10 cellular contexts compared by ENCODE assay signal in the genomic region with DNA sequence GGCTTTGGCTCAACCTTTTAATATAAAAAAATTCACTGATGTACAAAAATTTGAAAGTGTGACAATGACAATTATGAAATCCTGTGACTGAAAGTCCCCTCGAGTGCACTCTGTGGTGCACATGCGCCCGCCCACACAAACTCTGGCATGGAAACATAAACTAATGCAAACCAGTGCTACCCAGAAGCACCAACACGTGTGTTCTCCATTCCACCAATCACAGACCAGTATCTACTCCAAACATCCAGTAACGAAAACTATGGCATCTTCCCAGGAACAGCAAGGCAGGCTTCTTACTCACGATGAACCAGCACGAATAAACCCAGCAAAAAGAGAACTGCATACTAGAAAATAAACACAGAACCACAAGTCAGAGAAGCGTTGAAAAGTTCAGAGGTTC. TPM values are rescaled to one million over a fixed set of nuclear protein-coding genes. Genes with fewer than 3 reads are reported as not detected.
DNase-seq lines count a peak whose midpoint lies in the region; ATAC-seq and TF ChIP-seq lines count a peak whose summit lies in the region.
"Had no signal": no experiment of that assay in that cellular context is flagged by ENCODE, and none has a peak within 500 bp of the region (broad histone marks: within the 10 kb centered on the region; RNA-seq: fewer than 3 reads in every experiment).

No MANE protein-coding gene starts in this region.

- H3K27me3 ChIP-seq in A673 (replicated peaks; ENCODE audit: insufficient read depth, low read depth, low read length, poor library complexity): no peaks in the 10 kb centered on the region
- H3K27me3 ChIP-seq in Caco-2 (replicated peaks; ENCODE audit: control insufficient read depth, insufficient read depth, low read length): no peaks in the 10 kb centered on the region
- no peaks in the 10 kb centered on the region for H3K27me3 ChIP-seq in SK-N-SH (ENCODE audit: insufficient read depth)

- no peak overlapping the region for H2AFZ ChIP-seq in SK-N-SH (ENCODE audit: low read depth)

- H3K79me2 ChIP-seq in SK-N-SH (ENCODE audit: insufficient read depth): peaks cover 9% of the 10 kb centered on the region

- H3K36me3 ChIP-seq in A673 (ENCODE audit: insufficient read depth, low read length, poor library complexity, severe bottlenecking) (peaks cover 4% of the 10 kb centered on the region), Caco-2 (ENCODE audit: control insufficient read depth, insufficient read depth, low read length) (no peaks in the 10 kb centered on the region; the same call in 1 of the 2 replicates), SK-N-SH (replicated peaks in 1 of 2; ENCODE audit: control insufficient read depth in 1 of 2, insufficient read depth in 2 of 2, low read length in 1 of 2) (peaks cover 45 to 53% of the 10 kb centered on the region in 2 experiments)

- H4K20me1 ChIP-seq in SK-N-SH (ENCODE audit: insufficient read depth): no peaks in the 10 kb centered on the region

- 87% methylated on average over 8 of the region's 8 CpGs for WGBS in SK-N-SH (ENCODE audit: low lambda C conversion rate)

- no peak overlapping the region for H3K4me2 ChIP-seq in SK-N-SH

- no peak for TF ChIP-seq CTCF in A673 (conservative IDR thresholded peaks at IDR 0.05; ENCODE audit: low read depth, low read length)
- no peak for TF ChIP-seq CTCF in Caco-2 (IDR thresholded peaks at IDR 0.05; ENCODE audit: insufficient read depth in 1 of 2, low read depth in 1 of 2, low read length in 1 of 2, severe bottlenecking in 1 of 2, unreplicated experiment in 1 of 2)
- no peak for TF ChIP-seq CTCF in SK-N-SH (IDR thresholded peaks at IDR 0.05)

- no peaks in the 10 kb centered on the region for H3K27me3 Mint-ChIP-seq in Caco-2 (ENCODE audit: insufficient read depth, unreplicated experiment)
- no peaks in the 10 kb centered on the region for H3K27me3 Mint-ChIP-seq in stimulated activated memory B cell treated with anti-CD40 and anti-IgM and Interleukin-4, amounts not matched to agents 10 μg/mL and 1 μg/mL and 100 μg/mL, for 72 hours

- no peak for TF ChIP-seq RAD21 in SK-N-SH (IDR thresholded peaks at IDR 0.05; ENCODE audit: low read length)

- H3K9me3 ChIP-seq in A673 (ENCODE audit: low read depth, low read length, poor library complexity, severe bottlenecking) (no peaks in the 10 kb centered on the region), Caco-2 (no peaks in the 10 kb centered on the region), SK-N-SH (no peaks in the 10 kb centered on the region)

- H3K27ac Mint-ChIP-seq in Caco-2 (ENCODE audit: unreplicated experiment): no peak overlapping the region
- H3K27ac Mint-ChIP-seq in stimulated activated memory B cell treated with anti-CD40 and anti-IgM and Interleukin-4, amounts not matched to agents 10 μg/mL and 1 μg/mL and 100 μg/mL, for 72 hours: no peak overlapping the region

- H3K4me1 Mint-ChIP-seq in Caco-2 (ENCODE audit: low read depth, unreplicated experiment): peaks cover 6% of the 10 kb centered on the region
- peaks cover 13% of the 10 kb centered on the region for H3K4me1 Mint-ChIP-seq in stimulated activated memory B cell treated with anti-CD40 and anti-IgM and Interleukin-4, amounts not matched to agents 10 μg/mL and 1 μg/mL and 100 μg/mL, for 72 hours

- CTCF ChIA-PET in A673 (lab: Charles Lee): no interaction called here
- CTCF ChIA-PET in Caco-2 (lab: Charles Lee): no interaction called here
- CTCF ChIA-PET in SK-N-SH (lab: Yijun Ruan, JAX): interaction anchor here (1.1 to 1.6 kb wide), 2 partner anchors 12 to 259 kb away, joined by 3 to 4 read pairs; no protein-coding TSS in a partner anchor

- no peaks in the 10 kb centered on the region for H3K9me3 Mint-ChIP-seq in Caco-2 (ENCODE audit: unreplicated experiment)
- no peaks in the 10 kb centered on the region for H3K9me3 Mint-ChIP-seq in stimulated activated memory B cell treated with anti-CD40 and anti-IgM and Interleukin-4, amounts not matched to agents 10 μg/mL and 1 μg/mL and 100 μg/mL, for 72 hours

- POLR2A ChIA-PET in A673 (lab: Charles Lee; ENCODE audit: low non-redundant PET): no interaction called here
- POLR2A ChIA-PET in Caco-2 (lab: Charles Lee): interaction anchor here (0.6 kb wide), 1 partner anchor 10 kb away, joined by 3 read pairs; no protein-coding TSS in a partner anchor
- POLR2A ChIA-PET in SK-N-SH (lab: Yijun Ruan, JAX): no interaction called here

- H3K4me3 ChIP-seq in A673 (ENCODE audit: low read depth, low read length, poor library complexity, severe bottlenecking) (no peak overlapping the region), Caco-2 (ENCODE audit: low read depth, low read length) (no peak overlapping the region), SK-N-SH (ENCODE audit: low read depth in 2 of 2, low read length in 1 of 2) (no peak overlapping the region)

- H3K36me3 Mint-ChIP-seq in Caco-2 (ENCODE audit: insufficient read depth, unreplicated experiment): peaks cover 62% of the 10 kb centered on the region
- peaks cover 58% of the 10 kb centered on the region for H3K36me3 Mint-ChIP-seq in stimulated activated memory B cell treated with anti-CD40 and anti-IgM and Interleukin-4, amounts not matched to agents 10 μg/mL and 1 μg/mL and 100 μg/mL, for 72 hours

- no peak overlapping the region for H3K9ac ChIP-seq in SK-N-SH

- DNase-seq in A673 (ENCODE audit: low spot score) (no peak), Caco-2 (no peak), SK-N-SH (no peak), NCI-H146 treated with DMSO at 0.1 percent for 48 hours (lab: John Stamatoyannopoulos, UW; ENCODE audit: unreplicated experiment) (no peak), occipital lobe (lab: John Stamatoyannopoulos, UW) (no peak)
- peak; percentile 34 for DNase-seq in activated T-helper 9 cell treated with anti-CD3 and anti-CD28 coated beads, Interleukin-2, amount 50 U/mL, for 16 hours (ENCODE audit: low read depth)
- DNase-seq in stimulated activated CD4-positive, alpha-beta T cell treated with anti-CD3 and anti-CD28 coated beads, Interleukin-12 subunit alpha, Interleukin-12 subunit beta, amount 100 ng/mL, for 4 hours: peak; percentile 31
- DNase-seq: Kasumi-1, OCI-M1 had no signal

- H3K27ac ChIP-seq in A673 (ENCODE audit: low read depth, low read length, poor library complexity, severe bottlenecking) (no peak overlapping the region), SK-N-SH (ENCODE audit: low read depth in 2 of 2, low read length in 1 of 2) (peak overlapping the region in 1 of 2 experiments; percentile 51; a peak in 2 of 4 replicates)

- no peaks in the 10 kb centered on the region for H3K4me1 ChIP-seq in A673 (ENCODE audit: insufficient read depth, low read length, poor library complexity, severe bottlenecking)
- H3K4me1 ChIP-seq in Caco-2: no peaks in the 10 kb centered on the region
- peaks cover 5 to 9% of the 10 kb centered on the region in 2 experiments; a peak in 2 of 4 replicates for H3K4me1 ChIP-seq in SK-N-SH (ENCODE audit: control insufficient read depth in 1 of 2, insufficient read depth in 2 of 2, low read depth in 1 of 2, low read length in 1 of 2)

- no peaks in the 10 kb centered on the region for H3K9me2 ChIP-seq in SK-N-SH

- no peak overlapping the region for H3K4me3 Mint-ChIP-seq in Caco-2 (ENCODE audit: unreplicated experiment)
- no peak overlapping the region for H3K4me3 Mint-ChIP-seq in stimulated activated memory B cell treated with anti-CD40 and anti-IgM and Interleukin-4, amounts not matched to agents 10 μg/mL and 1 μg/mL and 100 μg/mL, for 72 hours

- no peak for TF ChIP-seq EP300 in SK-N-SH (IDR thresholded peaks at IDR 0.05; ENCODE audit: borderline replicate concordance in 1 of 2, low read depth in 1 of 2, low read length in 1 of 2)

- no peak for ATAC-seq in stimulated activated memory B cell treated with anti-CD40 and anti-IgM and Interleukin-4, amounts not matched to agents 10 μg/mL and 1 μg/mL and 100 μg/mL, for 72 hours

- BruUV-seq in A673 (replicated peaks; lab: Mats Ljungman, UMichigan): TSS peak; percentile 78
- BruUV-seq in Caco-2 (replicated peaks; lab: Mats Ljungman, UMichigan): TSS peak; percentile 87

- peaks cover 37% of the 10 kb centered on the region for H3F3A ChIP-seq in SK-N-SH (replicated peaks; ENCODE audit: insufficient read depth)

- intact Hi-C loops in A673 (cut with micrococcal nuclease; ENCODE audit: unreplicated experiment) (no loop called here), Caco-2 (cut with micrococcal nuclease; ENCODE audit: unreplicated experiment) (no loop called here)

TF ChIP-seq in SK-N-SH, 30 proteins besides CTCF, POLR2A, EP300 and RAD21:
- TF ChIP-seq CHD2 (IDR thresholded peaks at IDR 0.05; ENCODE audit: low read length, partially characterized antibody): no peak
- TF ChIP-seq ELF1 (IDR thresholded peaks at IDR 0.05): no peak
- no peak for TF ChIP-seq TCF12 (IDR thresholded peaks at IDR 0.05)
- no peak for TF ChIP-seq EZH2phosphoT487 (IDR thresholded peaks at IDR 0.05; ENCODE audit: borderline replicate concordance, low read depth)
- no peak for TF ChIP-seq MXI1 (IDR thresholded peaks at IDR 0.05; ENCODE audit: low read depth, low read length)
- TF ChIP-seq SMC3 (IDR thresholded peaks at IDR 0.05; ENCODE audit: low read depth, low read length): no peak
- TF ChIP-seq RXRA (IDR thresholded peaks at IDR 0.05; ENCODE audit: borderline replicate concordance, low read depth): no peak

RNA-seq across cellular contexts. Expression of gene NMB, which starts 11.7 kb away (rescaled TPM):
- total RNA-seq in A673 (2021): 15.1 and 15.3 TPM in 2 replicates
- 7.5 and 8.6 TPM in 2 replicates for total RNA-seq in Caco-2 (2022)
- 5.3 and 6.5 TPM in 2 replicates for polyA plus RNA-seq in SK-N-SH (2012; rRNA removed)
- polyA plus RNA-seq in SK-N-SH (2012; cell fraction: cytosol; rRNA removed): 4.3 and 5.8 TPM in 2 replicates
- polyA plus RNA-seq in SK-N-SH (2012; cell fraction: nucleus; rRNA removed): 4.1 and 4.6 TPM in 2 replicates
- 1.9 TPM for total RNA-seq in occipital lobe

RNA-seq across cellular contexts. Expression of gene WDR73, which starts 15.6 kb away (rescaled TPM):
- total RNA-seq in A673 (2021) (42.4 and 43.6 TPM in 2 replicates), Caco-2 (2022) (32.5 and 32.7 TPM in 2 replicates), occipital lobe (25.7 TPM)
- polyA plus RNA-seq in SK-N-SH (2012; rRNA removed): 32.9 and 49.6 TPM in 2 replicates
- 13.6 and 16.8 TPM in 2 replicates for polyA plus RNA-seq in SK-N-SH (2012; cell fraction: cytosol; rRNA removed)
- polyA plus RNA-seq in SK-N-SH (2012; cell fraction: nucleus; rRNA removed): 178 and 185 TPM in 2 replicates

RNA-seq across cellular contexts. Expression of gene SEC11A, which starts 46.2 kb away (rescaled TPM):
- total RNA-seq in A673 (2021) (104 and 106 TPM in 2 replicates), Caco-2 (2022) (200 and 211 TPM in 2 replicates), occipital lobe (68.9 TPM)
- polyA plus RNA-seq in SK-N-SH (2012; rRNA removed): 107 and 134 TPM in 2 replicates
- 179 and 266 TPM in 2 replicates for polyA plus RNA-seq in SK-N-SH (2012; cell fraction: cytosol; rRNA removed)
- polyA plus RNA-seq in SK-N-SH (2012; cell fraction: nucleus; rRNA removed): 16.4 and 38.3 TPM in 2 replicates

Comparison
In these comparisons a context has a peak if more than half of its experiments do, and no peak if none do; other contexts are left out.
1. DNase-seq: peak in activated T-helper 9 cell treated with anti-CD3 and anti-CD28 coated beads, Interleukin-2, amount 50 U/mL, for 16 hours (single experiment) and stimulated activated CD4-positive, alpha-beta T cell treated with anti-CD3 and anti-CD28 coated beads, Interleukin-12 subunit alpha, Interleukin-12 subunit beta, amount 100 ng/mL, for 4 hours (single experiment); none in A673 (single experiment), Caco-2 (0 of 2), SK-N-SH (single experiment), NCI-H146 treated with DMSO at 0.1 percent for 48 hours (single experiment) and occipital lobe (single experiment).